Comparison of ENCODE assay signal across 1 cellular context in the genomic region with DNA sequence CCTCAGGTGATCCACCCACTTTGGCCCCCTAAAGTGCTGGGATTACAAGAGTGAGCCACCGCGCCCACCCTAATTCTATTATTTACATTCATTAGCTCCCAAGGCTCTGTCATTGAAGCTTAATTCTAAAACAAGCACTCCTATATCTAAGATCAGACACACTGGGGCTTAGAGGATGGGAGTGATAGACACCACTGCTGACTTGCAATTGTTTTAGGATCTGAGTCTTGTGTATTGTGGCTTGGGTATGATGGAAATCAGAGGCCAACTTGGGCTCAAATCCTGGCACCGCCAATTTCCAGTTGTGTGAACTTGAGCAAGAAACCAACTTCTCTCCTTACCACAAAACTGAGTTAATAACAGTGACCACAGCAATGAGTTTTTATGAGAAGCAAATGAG.
TF ChIP-seq lines count a peak whose summit lies in the region.

No MANE protein-coding gene starts in this region.

TF ChIP-seq in GM23338, 12 proteins besides CTCF, POLR2A, EP300 and RAD21 (continued from another document):
- TF ChIP-seq ZNF462 (CRISPR knock-in tag; IDR thresholded peaks at IDR 0.05) (no peak), NANOG (IDR thresholded peaks at IDR 0.05; ENCODE audit: borderline replicate concordance) (no peak), POLR2AphosphoS5 (IDR thresholded peaks at IDR 0.05; ENCODE audit: low read depth) (no peak), JUNB (IDR thresholded peaks at IDR 0.05; ENCODE audit: unreplicated experiment) (no peak), ZNF331 (CRISPR knock-in tag; IDR thresholded peaks at IDR 0.05; ENCODE audit: low read depth) (no peak), CREB1 (CRISPR knock-in tag; IDR thresholded peaks at IDR 0.05; ENCODE audit: low read depth) (no peak), EZH2phosphoT487 (IDR thresholded peaks at IDR 0.05; ENCODE audit: unreplicated experiment) (no peak), ETS1 (IDR thresholded peaks at IDR 0.05) (no peak), EZH2 (IDR thresholded peaks at IDR 0.05; ENCODE audit: low read depth, unreplicated experiment) (no peak)
